ENCODE assay signal across 1 cellular context in the genomic region with DNA sequence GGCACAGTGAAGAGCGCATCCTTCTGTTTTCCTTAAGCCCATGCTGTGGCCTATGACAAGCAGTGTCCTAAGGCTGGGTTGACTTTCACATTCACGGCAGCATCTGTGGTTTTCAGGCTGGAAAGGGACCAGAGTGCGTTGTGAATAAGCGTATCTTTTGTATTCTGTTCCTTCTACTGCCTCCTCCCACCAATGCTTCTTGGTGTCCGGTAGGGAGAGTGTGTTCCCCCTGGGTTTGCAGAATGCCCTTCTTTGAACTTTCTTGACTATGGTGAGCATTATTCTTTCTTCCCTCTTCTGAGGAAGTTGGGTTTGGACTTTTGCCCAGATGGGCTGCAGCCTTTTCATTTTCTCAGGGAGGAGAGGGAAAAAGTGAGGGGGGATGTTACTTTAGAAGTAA.
TF ChIP-seq lines count a peak whose summit lies in the region.

No MANE protein-coding gene starts in this region.

TF ChIP-seq in HepG2, 621 proteins besides CTCF, POLR2A, EP300 and RAD21 (continued from another document):
- TF ChIP-seq, protein P1, sequence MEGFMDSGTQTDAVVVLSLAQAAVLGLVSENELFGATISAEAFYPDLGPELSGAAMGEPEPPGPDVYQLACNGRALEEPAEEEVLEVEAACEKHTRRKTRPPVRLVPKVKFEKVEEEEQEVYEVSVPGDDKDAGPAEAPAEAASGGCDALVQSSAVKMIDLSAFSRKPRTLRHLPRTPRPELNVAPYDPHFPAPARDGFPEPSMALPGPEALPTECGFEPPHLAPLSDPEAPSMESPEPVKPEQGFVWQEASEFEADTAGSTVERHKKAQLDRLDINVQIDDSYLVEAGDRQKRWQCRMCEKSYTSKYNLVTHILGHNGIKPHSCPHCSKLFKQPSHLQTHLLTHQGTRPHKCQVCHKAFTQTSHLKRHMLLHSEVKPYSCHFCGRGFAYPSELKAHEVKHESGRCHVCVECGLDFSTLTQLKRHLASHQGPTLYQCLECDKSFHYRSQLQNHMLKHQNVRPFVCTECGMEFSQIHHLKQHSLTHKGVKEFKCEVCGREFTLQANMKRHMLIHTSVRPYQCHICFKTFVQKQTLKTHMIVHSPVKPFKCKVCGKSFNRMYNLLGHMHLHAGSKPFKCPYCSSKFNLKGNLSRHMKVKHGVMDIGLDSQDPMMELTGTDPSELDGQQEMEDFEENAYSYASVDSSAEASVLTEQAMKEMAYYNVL (CRISPR knock-in tag; IDR thresholded peaks at IDR 0.05; ENCODE audit: borderline replicate concordance): no peak
- TF ChIP-seq, protein P2, sequence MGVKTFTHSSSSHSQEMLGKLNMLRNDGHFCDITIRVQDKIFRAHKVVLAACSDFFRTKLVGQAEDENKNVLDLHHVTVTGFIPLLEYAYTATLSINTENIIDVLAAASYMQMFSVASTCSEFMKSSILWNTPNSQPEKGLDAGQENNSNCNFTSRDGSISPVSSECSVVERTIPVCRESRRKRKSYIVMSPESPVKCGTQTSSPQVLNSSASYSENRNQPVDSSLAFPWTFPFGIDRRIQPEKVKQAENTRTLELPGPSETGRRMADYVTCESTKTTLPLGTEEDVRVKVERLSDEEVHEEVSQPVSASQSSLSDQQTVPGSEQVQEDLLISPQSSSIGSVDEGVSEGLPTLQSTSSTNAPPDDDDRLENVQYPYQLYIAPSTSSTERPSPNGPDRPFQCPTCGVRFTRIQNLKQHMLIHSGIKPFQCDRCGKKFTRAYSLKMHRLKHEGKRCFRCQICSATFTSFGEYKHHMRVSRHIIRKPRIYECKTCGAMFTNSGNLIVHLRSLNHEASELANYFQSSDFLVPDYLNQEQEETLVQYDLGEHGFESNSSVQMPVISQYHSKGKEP (CRISPR knock-in tag; IDR thresholded peaks at IDR 0.05): no peak
TF ChIP-seq in HepG2: peak in this region for 0.
